8 cellular contexts compared by ENCODE assay signal in the genomic region with DNA sequence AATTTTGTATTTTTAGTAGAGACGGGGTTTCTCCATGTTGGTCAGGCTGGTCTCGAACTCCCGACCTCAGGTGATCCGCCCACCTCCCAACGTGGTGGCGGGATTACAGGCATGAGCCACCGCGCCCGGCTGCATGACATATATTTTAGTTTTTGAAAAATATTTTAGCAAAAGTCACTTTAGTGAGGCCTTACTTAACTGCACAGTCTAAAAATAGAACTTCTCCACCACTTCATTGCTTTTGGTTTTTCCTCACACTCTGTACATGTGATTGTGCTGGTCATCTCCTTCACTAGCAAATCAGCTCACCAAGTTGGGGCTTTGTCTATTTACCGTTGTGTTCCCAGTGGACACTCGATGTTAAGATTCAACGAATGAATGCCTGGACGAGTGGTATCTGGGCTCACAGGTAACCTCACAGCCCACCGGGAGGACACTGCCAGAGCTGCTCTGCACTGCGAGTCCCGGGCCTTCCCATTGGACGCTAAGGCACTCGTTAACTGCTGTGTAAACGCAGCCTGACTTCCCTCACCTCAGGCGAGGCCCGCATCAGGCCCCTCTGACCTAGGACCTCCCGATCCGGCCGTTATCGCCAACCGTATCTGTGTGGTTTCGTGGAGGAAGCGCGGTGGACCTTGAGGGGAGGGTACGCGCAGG. TPM values are rescaled to one million over a fixed set of nuclear protein-coding genes. Genes with fewer than 3 reads are reported as not detected.
A peak's percentile ranks its signal among the peaks of the same experiment; 100 is the strongest.
DNase-seq lines count a peak whose midpoint lies in the region; ATAC-seq and TF ChIP-seq lines count a peak whose summit lies in the region.

No MANE protein-coding gene starts in this region.

- 1 to 2% methylated on average over 21 to 31 of the region's 31 CpGs for WGBS in endodermal cell (ENCODE audit: insufficient coverage in 1 of 2, insufficient read length in 1 of 2), 2 experiments
- WGBS in mesodermal cell (ENCODE audit: insufficient coverage in 2 of 2), 2 experiments, result 0 to 1% methylated on average over 10 to 20 of the region's 31 CpGs

- no peaks in the 10 kb centered on the region for H3K9me3 Mint-ChIP-seq in endodermal cell
- no peaks in the 10 kb centered on the region for H3K9me3 Mint-ChIP-seq in stimulated activated naive CD8-positive, alpha-beta T cell treated with anti-CD3 and anti-CD28 coated beads, Interleukin-15, Interleukin-2, amounts not matched to agents 100 ng/mL and 50 ng/mL, for 24 hours

- peak; percentile 48 for ATAC-seq in HG03139 (IDR thresholded peaks at IDR 0.05; ENCODE audit: unreplicated experiment)

- H3K9ac ChIP-seq in BLaER1 treated with 17β-estradiol and CSF1 and Interleukin-3, amounts not matched to agents 10 nM and 100 nM, result peak overlapping the region; percentile 72 to 86 (median 81)
- peak overlapping the region; percentile 95 for H3K9ac ChIP-seq in endodermal cell (ENCODE audit: extremely low read depth, low read length, poor library complexity, severe bottlenecking)

- peak overlapping the region; percentile 99 for H3K27ac Mint-ChIP-seq in endodermal cell
- H3K27ac Mint-ChIP-seq in stimulated activated naive CD8-positive, alpha-beta T cell treated with anti-CD3 and anti-CD28 coated beads, Interleukin-15, Interleukin-2, amounts not matched to agents 100 ng/mL and 50 ng/mL, for 24 hours, result peak overlapping the region; percentile 94

- H3K4me1 ChIP-seq in BLaER1 treated with 17β-estradiol and CSF1 and Interleukin-3, amounts not matched to agents 10 nM and 100 nM, result peaks cover 0 to 14% (median 9%) of the 10 kb centered on the region in 10 experiments; a peak in 16 of 20 replicates
- H3K4me1 ChIP-seq in endodermal cell (ENCODE audit: control insufficient read depth, insufficient read depth, low read length), result no peaks in the 10 kb centered on the region
- H3K4me1 ChIP-seq in mesodermal cell (ENCODE audit: control insufficient read depth, insufficient read depth, low read length, poor library complexity, severe bottlenecking), result peaks cover 4% of the 10 kb centered on the region

- H4K20me1 ChIP-seq in BLaER1 treated with 17β-estradiol and CSF1 and Interleukin-3, amounts not matched to agents 10 nM and 100 nM, result no peaks in the 10 kb centered on the region; a peak in 1 of 22 replicates

- H3K9me3 ChIP-seq in BLaER1 treated with 17β-estradiol and CSF1 and Interleukin-3, amounts not matched to agents 10 nM and 100 nM (replicated peaks in 1 of 11), result no peaks in the 10 kb centered on the region; a peak in 1 of 22 replicates
- H3K9me3 ChIP-seq in endodermal cell (ENCODE audit: control insufficient read depth, low read length), result no peaks in the 10 kb centered on the region
- no peaks in the 10 kb centered on the region for H3K9me3 ChIP-seq in mesodermal cell (ENCODE audit: control insufficient read depth, low read length)

- peak; percentile 11 for TF ChIP-seq POLR2A in GM18951 (IDR thresholded peaks at IDR 0.05; ENCODE audit: extremely low read depth, insufficient read depth, insufficient read length)

- peak; percentile 71 for DNase-seq in NCI-H2227 (lab: John Stamatoyannopoulos, UW; ENCODE audit: unreplicated experiment)
- peak; percentile 29 for DNase-seq in activated CD4-positive, alpha-beta T cell treated with anti-CD3 and anti-CD28 coated beads, Interleukin-2, amount 50 U/mL, for 1 hour
- peak; percentile 93 for DNase-seq in endodermal cell

- peaks cover 2% of the 10 kb centered on the region for H3K4me1 Mint-ChIP-seq in endodermal cell
- peaks cover 25% of the 10 kb centered on the region for H3K4me1 Mint-ChIP-seq in stimulated activated naive CD8-positive, alpha-beta T cell treated with anti-CD3 and anti-CD28 coated beads, Interleukin-15, Interleukin-2, amounts not matched to agents 100 ng/mL and 50 ng/mL, for 24 hours (ENCODE audit: low read depth)

- peak overlapping the region; percentile 61 to 84 (median 74); a peak in 21 of 22 replicates for H3K27ac ChIP-seq in BLaER1 treated with 17β-estradiol and CSF1 and Interleukin-3, amounts not matched to agents 10 nM and 100 nM
- H3K27ac ChIP-seq in endodermal cell (ENCODE audit: low read depth, low read length) (peak overlapping the region; percentile 93), mesodermal cell (ENCODE audit: low read depth, low read length, severe bottlenecking) (peak overlapping the region; percentile 97)

- no peaks in the 10 kb centered on the region for H3K36me3 ChIP-seq in BLaER1 treated with 17β-estradiol and CSF1 and Interleukin-3, amounts not matched to agents 10 nM and 100 nM
- no peaks in the 10 kb centered on the region for H3K36me3 ChIP-seq in endodermal cell (ENCODE audit: control insufficient read depth, insufficient read depth, low read length)
- H3K36me3 ChIP-seq in mesodermal cell (ENCODE audit: control insufficient read depth, insufficient read depth, low read length), result no peaks in the 10 kb centered on the region

- no peaks in the 10 kb centered on the region for H3K27me3 ChIP-seq in BLaER1 treated with 17β-estradiol and CSF1 and Interleukin-3, amounts not matched to agents 10 nM and 100 nM
- H3K27me3 ChIP-seq in endodermal cell (ENCODE audit: control insufficient read depth, insufficient read depth, low read length, poor library complexity, severe bottlenecking), result no peaks in the 10 kb centered on the region

- peak overlapping the region; percentile 94 for H3K4me3 Mint-ChIP-seq in endodermal cell
- H3K4me3 Mint-ChIP-seq in stimulated activated naive CD8-positive, alpha-beta T cell treated with anti-CD3 and anti-CD28 coated beads, Interleukin-15, Interleukin-2, amounts not matched to agents 100 ng/mL and 50 ng/mL, for 24 hours, result peak overlapping the region; percentile 93

- peak overlapping the region; percentile 71 to 94 (median 83) for H3K4me2 ChIP-seq in BLaER1 treated with 17β-estradiol and CSF1 and Interleukin-3, amounts not matched to agents 10 nM and 100 nM

- no peaks in the 10 kb centered on the region for H3K36me3 Mint-ChIP-seq in endodermal cell (ENCODE audit: low read depth)
- H3K36me3 Mint-ChIP-seq in stimulated activated naive CD8-positive, alpha-beta T cell treated with anti-CD3 and anti-CD28 coated beads, Interleukin-15, Interleukin-2, amounts not matched to agents 100 ng/mL and 50 ng/mL, for 24 hours (ENCODE audit: low read depth), result peaks cover 8% of the 10 kb centered on the region

- in situ Hi-C loops in GM18951 (cut with MboI; ENCODE audit: low sequenced_read_pairs, unreplicated experiment), result no loop called here

- TF ChIP-seq CTCF in endodermal cell (conservative IDR thresholded peaks at IDR 0.05), result no peak

- H3K4me3 ChIP-seq in BLaER1 treated with 17β-estradiol and CSF1 and Interleukin-3, amounts not matched to agents 10 nM and 100 nM, result peak overlapping the region; percentile 67 to 91 (median 74)
- H3K4me3 ChIP-seq in endodermal cell (ENCODE audit: low read length), result peak overlapping the region; percentile 99
- peak overlapping the region; percentile 80 for H3K4me3 ChIP-seq in mesodermal cell (ENCODE audit: extremely low read depth, insufficient read depth, low read length, poor library complexity, severe bottlenecking)

- H3K27me3 Mint-ChIP-seq in endodermal cell (ENCODE audit: insufficient read depth), result no peaks in the 10 kb centered on the region
- H3K27me3 Mint-ChIP-seq in stimulated activated naive CD8-positive, alpha-beta T cell treated with anti-CD3 and anti-CD28 coated beads, Interleukin-15, Interleukin-2, amounts not matched to agents 100 ng/mL and 50 ng/mL, for 24 hours, result peaks cover 8% of the 10 kb centered on the region

RNA-seq across cellular contexts. Expression of a gene that starts 14.0 kb away (rescaled TPM):
- total RNA-seq in endodermal cell, result 10 to 100 TPM; 47.6 to 50.3 TPM
- polyA plus RNA-seq in endodermal cell (2013, experiment 1 of 2), result 79.3 TPM
- polyA plus RNA-seq in endodermal cell (2013, experiment 2 of 2), result 69.4 TPM
- polyA plus RNA-seq in mesodermal cell (2013, experiment 1 of 2), result 45.1 TPM
- polyA plus RNA-seq in mesodermal cell (2013, experiment 2 of 2), result 39.3 TPM

RNA-seq across cellular contexts. Expression of a gene that starts 33.2 kb away (rescaled TPM):
- 1 to 10 TPM; 4.8 to 7.5 TPM for total RNA-seq in endodermal cell
- 6.7 TPM for polyA plus RNA-seq in endodermal cell (2013, experiment 1 of 2)
- polyA plus RNA-seq in endodermal cell (2013, experiment 2 of 2), result 5.4 TPM
- 3.2 TPM for polyA plus RNA-seq in mesodermal cell (2013, experiment 1 of 2)
- 2.9 TPM for polyA plus RNA-seq in mesodermal cell (2013, experiment 2 of 2)

RNA-seq across cellular contexts. Expression of a gene that starts 34.9 kb away (rescaled TPM):
- 10 to 100 TPM; 33.6 to 40.5 TPM for total RNA-seq in endodermal cell
- polyA plus RNA-seq in endodermal cell (2013, experiment 1 of 2), result 26.2 TPM
- 25.0 TPM for polyA plus RNA-seq in endodermal cell (2013, experiment 2 of 2)
- polyA plus RNA-seq in mesodermal cell (2013, experiment 1 of 2), result 32.1 TPM
- 27.8 TPM for polyA plus RNA-seq in mesodermal cell (2013, experiment 2 of 2)

RNA-seq across cellular contexts. Expression of a gene that starts 47.2 kb away (rescaled TPM):
- 10 to 100 TPM; 27.2 to 30.2 TPM for total RNA-seq in endodermal cell
- 19.6 TPM for polyA plus RNA-seq in endodermal cell (2013, experiment 1 of 2)
- 19.0 TPM for polyA plus RNA-seq in endodermal cell (2013, experiment 2 of 2)
- 22.4 TPM for polyA plus RNA-seq in mesodermal cell (2013, experiment 1 of 2)
- polyA plus RNA-seq in mesodermal cell (2013, experiment 2 of 2), result 18.5 TPM

Comparison
In these comparisons a context has a peak if more than half of its experiments do, and no peak if none do; other contexts are left out.
1. Peak in every context shown above with its lines: DNase-seq, ATAC-seq, H3K4me3 ChIP-seq and H3K27ac ChIP-seq.
2. DNase-seq: peak in every context shown above with its lines; median percentile 93 in endodermal cell; 71 in NCI-H2227; 29 in activated CD4-positive, alpha-beta T cell treated with anti-CD3 and anti-CD28 coated beads, Interleukin-2, amount 50 U/mL, for 1 hour.